In the genomic region with DNA sequence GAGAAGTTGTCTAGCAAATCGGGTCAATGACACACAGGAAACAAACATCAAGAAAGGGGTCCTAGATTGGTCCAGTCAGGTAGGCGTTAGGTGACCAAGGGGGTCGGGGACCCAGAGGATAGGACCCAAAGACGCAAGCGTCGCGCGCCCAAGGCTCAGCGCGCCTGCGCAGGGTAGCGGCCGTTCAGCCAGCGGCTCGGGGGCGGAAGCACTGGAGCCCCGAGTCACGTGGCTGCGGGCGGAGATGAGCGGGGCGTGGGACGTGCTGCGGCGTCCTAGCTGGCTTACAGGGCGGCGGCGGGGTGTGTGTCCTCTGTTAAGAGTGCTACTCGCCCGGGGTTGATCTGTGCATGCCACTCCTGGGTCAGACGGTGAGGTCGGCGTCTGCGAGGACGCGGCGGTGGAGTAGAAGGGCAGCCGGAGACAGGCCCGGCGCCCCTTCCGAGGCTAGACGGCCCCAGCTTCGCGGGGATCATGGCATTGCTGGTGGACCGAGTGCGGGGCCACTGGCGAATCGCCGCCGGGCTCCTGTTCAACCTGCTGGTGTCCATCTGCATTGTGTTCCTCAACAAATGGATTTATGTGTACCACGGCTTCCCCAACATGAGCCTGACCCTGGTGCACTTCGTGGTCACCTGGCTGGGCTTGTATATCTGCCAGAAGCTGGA, we compare ENCODE assay signal across 1 cellular context.
TF ChIP-seq lines count a peak whose summit lies in the region.

A gene (plus strand): TSS at position 273 of the 668 bp plus-strand sequence. CDS start 202 bp downstream, at position 475.

TF ChIP-seq in K562, 482 proteins besides CTCF, POLR2A, EP300 and RAD21 (continued from another document and continues in another):
- TF ChIP-seq, protein P1, sequence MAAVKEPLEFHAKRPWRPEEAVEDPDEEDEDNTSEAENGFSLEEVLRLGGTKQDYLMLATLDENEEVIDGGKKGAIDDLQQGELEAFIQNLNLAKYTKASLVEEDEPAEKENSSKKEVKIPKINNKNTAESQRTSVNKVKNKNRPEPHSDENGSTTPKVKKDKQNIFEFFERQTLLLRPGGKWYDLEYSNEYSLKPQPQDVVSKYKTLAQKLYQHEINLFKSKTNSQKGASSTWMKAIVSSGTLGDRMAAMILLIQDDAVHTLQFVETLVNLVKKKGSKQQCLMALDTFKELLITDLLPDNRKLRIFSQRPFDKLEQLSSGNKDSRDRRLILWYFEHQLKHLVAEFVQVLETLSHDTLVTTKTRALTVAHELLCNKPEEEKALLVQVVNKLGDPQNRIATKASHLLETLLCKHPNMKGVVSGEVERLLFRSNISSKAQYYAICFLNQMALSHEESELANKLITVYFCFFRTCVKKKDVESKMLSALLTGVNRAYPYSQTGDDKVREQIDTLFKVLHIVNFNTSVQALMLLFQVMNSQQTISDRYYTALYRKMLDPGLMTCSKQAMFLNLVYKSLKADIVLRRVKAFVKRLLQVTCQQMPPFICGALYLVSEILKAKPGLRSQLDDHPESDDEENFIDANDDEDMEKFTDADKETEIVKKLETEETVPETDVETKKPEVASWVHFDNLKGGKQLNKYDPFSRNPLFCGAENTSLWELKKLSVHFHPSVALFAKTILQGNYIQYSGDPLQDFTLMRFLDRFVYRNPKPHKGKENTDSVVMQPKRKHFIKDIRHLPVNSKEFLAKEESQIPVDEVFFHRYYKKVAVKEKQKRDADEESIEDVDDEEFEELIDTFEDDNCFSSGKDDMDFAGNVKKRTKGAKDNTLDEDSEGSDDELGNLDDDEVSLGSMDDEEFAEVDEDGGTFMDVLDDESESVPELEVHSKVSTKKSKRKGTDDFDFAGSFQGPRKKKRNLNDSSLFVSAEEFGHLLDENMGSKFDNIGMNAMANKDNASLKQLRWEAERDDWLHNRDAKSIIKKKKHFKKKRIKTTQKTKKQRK (IDR thresholded peaks at IDR 0.05; ENCODE audit: borderline replicate concordance, low read depth, low read length) = no peak
- TF ChIP-seq, protein P2, sequence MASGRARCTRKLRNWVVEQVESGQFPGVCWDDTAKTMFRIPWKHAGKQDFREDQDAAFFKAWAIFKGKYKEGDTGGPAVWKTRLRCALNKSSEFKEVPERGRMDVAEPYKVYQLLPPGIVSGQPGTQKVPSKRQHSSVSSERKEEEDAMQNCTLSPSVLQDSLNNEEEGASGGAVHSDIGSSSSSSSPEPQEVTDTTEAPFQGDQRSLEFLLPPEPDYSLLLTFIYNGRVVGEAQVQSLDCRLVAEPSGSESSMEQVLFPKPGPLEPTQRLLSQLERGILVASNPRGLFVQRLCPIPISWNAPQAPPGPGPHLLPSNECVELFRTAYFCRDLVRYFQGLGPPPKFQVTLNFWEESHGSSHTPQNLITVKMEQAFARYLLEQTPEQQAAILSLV (tag; IDR thresholded peaks at IDR 0.05) = no peak
- TF ChIP-seq EZH2 (IDR thresholded peaks at IDR 0.05; ENCODE audit: borderline replicate concordance, low read depth, low read length) (no peak), SPI1 (IDR thresholded peaks at IDR 0.05; ENCODE audit: borderline replicate concordance, low read depth, low read length) (0 out of 2 replicates have a peak, but pooled peaks have one; percentile 18), SRSF3 (IDR thresholded peaks at IDR 0.05; ENCODE audit: insufficient read depth, low read length) (no peak), ZNF696 (CRISPR knock-in tag; conservative IDR thresholded peaks at IDR 0.05) (no peak), ZEB2 (IDR thresholded peaks at IDR 0.05) (no peak), FOXP1 (CRISPR knock-in tag; IDR thresholded peaks at IDR 0.05) (peak; percentile 68; the same call in 1 of the 2 replicates), PML (IDR thresholded peaks at IDR 0.05; ENCODE audit: low read length) (0 out of 2 replicates have a peak, but pooled peaks have one; percentile 23), GABPA (tag; conservative IDR thresholded peaks at IDR 0.05; ENCODE audit: low read depth) (peak; percentile 96), PHB (CRISPR knock-in tag; IDR thresholded peaks at IDR 0.05) (no peak), ZKSCAN8 (CRISPR knock-in tag; IDR thresholded peaks at IDR 0.05) (no peak), CHD1 (IDR thresholded peaks at IDR 0.05; ENCODE audit: low read length) (peak; percentile 43), ZNF766 (CRISPR knock-in tag; conservative IDR thresholded peaks at IDR 0.05) (no peak)
- TF ChIP-seq, protein P3, sequence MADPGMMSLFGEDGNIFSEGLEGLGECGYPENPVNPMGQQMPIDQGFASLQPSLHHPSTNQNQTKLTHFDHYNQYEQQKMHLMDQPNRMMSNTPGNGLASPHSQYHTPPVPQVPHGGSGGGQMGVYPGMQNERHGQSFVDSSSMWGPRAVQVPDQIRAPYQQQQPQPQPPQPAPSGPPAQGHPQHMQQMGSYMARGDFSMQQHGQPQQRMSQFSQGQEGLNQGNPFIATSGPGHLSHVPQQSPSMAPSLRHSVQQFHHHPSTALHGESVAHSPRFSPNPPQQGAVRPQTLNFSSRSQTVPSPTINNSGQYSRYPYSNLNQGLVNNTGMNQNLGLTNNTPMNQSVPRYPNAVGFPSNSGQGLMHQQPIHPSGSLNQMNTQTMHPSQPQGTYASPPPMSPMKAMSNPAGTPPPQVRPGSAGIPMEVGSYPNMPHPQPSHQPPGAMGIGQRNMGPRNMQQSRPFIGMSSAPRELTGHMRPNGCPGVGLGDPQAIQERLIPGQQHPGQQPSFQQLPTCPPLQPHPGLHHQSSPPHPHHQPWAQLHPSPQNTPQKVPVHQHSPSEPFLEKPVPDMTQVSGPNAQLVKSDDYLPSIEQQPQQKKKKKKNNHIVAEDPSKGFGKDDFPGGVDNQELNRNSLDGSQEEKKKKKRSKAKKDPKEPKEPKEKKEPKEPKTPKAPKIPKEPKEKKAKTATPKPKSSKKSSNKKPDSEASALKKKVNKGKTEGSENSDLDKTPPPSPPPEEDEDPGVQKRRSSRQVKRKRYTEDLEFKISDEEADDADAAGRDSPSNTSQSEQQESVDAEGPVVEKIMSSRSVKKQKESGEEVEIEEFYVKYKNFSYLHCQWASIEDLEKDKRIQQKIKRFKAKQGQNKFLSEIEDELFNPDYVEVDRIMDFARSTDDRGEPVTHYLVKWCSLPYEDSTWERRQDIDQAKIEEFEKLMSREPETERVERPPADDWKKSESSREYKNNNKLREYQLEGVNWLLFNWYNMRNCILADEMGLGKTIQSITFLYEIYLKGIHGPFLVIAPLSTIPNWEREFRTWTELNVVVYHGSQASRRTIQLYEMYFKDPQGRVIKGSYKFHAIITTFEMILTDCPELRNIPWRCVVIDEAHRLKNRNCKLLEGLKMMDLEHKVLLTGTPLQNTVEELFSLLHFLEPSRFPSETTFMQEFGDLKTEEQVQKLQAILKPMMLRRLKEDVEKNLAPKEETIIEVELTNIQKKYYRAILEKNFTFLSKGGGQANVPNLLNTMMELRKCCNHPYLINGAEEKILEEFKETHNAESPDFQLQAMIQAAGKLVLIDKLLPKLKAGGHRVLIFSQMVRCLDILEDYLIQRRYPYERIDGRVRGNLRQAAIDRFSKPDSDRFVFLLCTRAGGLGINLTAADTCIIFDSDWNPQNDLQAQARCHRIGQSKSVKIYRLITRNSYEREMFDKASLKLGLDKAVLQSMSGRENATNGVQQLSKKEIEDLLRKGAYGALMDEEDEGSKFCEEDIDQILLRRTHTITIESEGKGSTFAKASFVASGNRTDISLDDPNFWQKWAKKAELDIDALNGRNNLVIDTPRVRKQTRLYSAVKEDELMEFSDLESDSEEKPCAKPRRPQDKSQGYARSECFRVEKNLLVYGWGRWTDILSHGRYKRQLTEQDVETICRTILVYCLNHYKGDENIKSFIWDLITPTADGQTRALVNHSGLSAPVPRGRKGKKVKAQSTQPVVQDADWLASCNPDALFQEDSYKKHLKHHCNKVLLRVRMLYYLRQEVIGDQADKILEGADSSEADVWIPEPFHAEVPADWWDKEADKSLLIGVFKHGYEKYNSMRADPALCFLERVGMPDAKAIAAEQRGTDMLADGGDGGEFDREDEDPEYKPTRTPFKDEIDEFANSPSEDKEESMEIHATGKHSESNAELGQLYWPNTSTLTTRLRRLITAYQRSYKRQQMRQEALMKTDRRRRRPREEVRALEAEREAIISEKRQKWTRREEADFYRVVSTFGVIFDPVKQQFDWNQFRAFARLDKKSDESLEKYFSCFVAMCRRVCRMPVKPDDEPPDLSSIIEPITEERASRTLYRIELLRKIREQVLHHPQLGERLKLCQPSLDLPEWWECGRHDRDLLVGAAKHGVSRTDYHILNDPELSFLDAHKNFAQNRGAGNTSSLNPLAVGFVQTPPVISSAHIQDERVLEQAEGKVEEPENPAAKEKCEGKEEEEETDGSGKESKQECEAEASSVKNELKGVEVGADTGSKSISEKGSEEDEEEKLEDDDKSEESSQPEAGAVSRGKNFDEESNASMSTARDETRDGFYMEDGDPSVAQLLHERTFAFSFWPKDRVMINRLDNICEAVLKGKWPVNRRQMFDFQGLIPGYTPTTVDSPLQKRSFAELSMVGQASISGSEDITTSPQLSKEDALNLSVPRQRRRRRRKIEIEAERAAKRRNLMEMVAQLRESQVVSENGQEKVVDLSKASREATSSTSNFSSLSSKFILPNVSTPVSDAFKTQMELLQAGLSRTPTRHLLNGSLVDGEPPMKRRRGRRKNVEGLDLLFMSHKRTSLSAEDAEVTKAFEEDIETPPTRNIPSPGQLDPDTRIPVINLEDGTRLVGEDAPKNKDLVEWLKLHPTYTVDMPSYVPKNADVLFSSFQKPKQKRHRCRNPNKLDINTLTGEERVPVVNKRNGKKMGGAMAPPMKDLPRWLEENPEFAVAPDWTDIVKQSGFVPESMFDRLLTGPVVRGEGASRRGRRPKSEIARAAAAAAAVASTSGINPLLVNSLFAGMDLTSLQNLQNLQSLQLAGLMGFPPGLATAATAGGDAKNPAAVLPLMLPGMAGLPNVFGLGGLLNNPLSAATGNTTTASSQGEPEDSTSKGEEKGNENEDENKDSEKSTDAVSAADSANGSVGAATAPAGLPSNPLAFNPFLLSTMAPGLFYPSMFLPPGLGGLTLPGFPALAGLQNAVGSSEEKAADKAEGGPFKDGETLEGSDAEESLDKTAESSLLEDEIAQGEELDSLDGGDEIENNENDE (IDR thresholded peaks at IDR 0.05; ENCODE audit: low read depth, low read length) = no peak
- TF ChIP-seq, protein P4, sequence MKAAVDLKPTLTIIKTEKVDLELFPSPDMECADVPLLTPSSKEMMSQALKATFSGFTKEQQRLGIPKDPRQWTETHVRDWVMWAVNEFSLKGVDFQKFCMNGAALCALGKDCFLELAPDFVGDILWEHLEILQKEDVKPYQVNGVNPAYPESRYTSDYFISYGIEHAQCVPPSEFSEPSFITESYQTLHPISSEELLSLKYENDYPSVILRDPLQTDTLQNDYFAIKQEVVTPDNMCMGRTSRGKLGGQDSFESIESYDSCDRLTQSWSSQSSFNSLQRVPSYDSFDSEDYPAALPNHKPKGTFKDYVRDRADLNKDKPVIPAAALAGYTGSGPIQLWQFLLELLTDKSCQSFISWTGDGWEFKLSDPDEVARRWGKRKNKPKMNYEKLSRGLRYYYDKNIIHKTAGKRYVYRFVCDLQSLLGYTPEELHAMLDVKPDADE (conservative IDR thresholded peaks at IDR 0.05; ENCODE audit: control insufficient read depth, low read depth, low read length) = peak; percentile 88
- TF ChIP-seq, protein P5, sequence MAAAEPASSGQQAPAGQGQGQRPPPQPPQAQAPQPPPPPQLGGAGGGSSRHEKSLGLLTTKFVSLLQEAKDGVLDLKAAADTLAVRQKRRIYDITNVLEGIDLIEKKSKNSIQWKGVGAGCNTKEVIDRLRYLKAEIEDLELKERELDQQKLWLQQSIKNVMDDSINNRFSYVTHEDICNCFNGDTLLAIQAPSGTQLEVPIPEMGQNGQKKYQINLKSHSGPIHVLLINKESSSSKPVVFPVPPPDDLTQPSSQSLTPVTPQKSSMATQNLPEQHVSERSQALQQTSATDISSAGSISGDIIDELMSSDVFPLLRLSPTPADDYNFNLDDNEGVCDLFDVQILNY (CRISPR knock-in tag; IDR thresholded peaks at IDR 0.05) = no peak
- TF ChIP-seq, protein P6, sequence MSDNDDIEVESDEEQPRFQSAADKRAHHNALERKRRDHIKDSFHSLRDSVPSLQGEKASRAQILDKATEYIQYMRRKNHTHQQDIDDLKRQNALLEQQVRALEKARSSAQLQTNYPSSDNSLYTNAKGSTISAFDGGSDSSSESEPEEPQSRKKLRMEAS (CRISPR knock-in tag; IDR thresholded peaks at IDR 0.05) = peak; percentile 95
- TF ChIP-seq, protein P7, sequence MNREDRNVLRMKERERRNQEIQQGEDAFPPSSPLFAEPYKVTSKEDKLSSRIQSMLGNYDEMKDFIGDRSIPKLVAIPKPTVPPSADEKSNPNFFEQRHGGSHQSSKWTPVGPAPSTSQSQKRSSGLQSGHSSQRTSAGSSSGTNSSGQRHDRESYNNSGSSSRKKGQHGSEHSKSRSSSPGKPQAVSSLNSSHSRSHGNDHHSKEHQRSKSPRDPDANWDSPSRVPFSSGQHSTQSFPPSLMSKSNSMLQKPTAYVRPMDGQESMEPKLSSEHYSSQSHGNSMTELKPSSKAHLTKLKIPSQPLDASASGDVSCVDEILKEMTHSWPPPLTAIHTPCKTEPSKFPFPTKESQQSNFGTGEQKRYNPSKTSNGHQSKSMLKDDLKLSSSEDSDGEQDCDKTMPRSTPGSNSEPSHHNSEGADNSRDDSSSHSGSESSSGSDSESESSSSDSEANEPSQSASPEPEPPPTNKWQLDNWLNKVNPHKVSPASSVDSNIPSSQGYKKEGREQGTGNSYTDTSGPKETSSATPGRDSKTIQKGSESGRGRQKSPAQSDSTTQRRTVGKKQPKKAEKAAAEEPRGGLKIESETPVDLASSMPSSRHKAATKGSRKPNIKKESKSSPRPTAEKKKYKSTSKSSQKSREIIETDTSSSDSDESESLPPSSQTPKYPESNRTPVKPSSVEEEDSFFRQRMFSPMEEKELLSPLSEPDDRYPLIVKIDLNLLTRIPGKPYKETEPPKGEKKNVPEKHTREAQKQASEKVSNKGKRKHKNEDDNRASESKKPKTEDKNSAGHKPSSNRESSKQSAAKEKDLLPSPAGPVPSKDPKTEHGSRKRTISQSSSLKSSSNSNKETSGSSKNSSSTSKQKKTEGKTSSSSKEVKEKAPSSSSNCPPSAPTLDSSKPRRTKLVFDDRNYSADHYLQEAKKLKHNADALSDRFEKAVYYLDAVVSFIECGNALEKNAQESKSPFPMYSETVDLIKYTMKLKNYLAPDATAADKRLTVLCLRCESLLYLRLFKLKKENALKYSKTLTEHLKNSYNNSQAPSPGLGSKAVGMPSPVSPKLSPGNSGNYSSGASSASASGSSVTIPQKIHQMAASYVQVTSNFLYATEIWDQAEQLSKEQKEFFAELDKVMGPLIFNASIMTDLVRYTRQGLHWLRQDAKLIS (CRISPR knock-in tag; IDR thresholded peaks at IDR 0.05) = peak; percentile 79; the same call in 1 of the 2 replicates
